14 cellular contexts compared by ENCODE assay signal in the genomic region with DNA sequence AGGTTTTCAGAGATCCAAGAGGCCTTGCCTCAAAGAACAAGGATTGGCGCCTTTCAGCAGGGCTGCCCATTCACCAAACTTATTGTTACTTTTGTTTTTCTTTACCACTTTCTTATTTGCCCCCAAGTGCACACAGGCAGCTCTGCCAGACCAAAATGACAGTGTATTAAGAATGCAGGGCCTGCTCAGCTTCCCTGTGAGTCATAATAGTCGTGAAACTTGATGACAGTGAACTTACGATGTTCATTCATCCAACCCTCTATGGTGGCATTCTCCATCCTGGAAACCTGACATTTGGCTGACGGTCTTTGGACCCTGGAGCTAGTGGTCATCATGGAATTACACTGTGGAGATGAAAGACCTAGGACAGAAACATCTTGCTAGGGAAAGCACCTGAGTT. TPM values are rescaled to one million over a fixed set of nuclear protein-coding genes. Genes with fewer than 3 reads are reported as not detected.
DNase-seq lines count a peak whose midpoint lies in the region; ATAC-seq and TF ChIP-seq lines count a peak whose summit lies in the region.
"Had no signal": no experiment of that assay in that cellular context is flagged by ENCODE, and none has a peak within 500 bp of the region (broad histone marks: within the 10 kb centered on the region; RNA-seq: fewer than 3 reads in every experiment).

No MANE protein-coding gene starts in this region.

- peaks cover 0 to 13% of the 10 kb centered on the region in 2 donors for H3K36me3 ChIP-seq in ascending aorta
- H3K36me3 ChIP-seq: adrenal gland, vagina had no signal

- peaks cover 4% of the 10 kb centered on the region for H3K27me3 Mint-ChIP-seq in activated T-helper 1 cell treated with anti-CD3 and anti-CD28 coated beads, Interleukin-12 subunit alpha, Interleukin-12 subunit beta, Interleukin-2, Interleukin-4 antibody, amounts not matched to agents 30 ng/mL and 10 ng/mL and 1 ng/mL, durations not matched to agents 14 hours and 24 hours and 36 hours (ENCODE audit: insufficient read depth)
- peaks cover 15% of the 10 kb centered on the region for H3K27me3 Mint-ChIP-seq in chondrocyte (ENCODE audit: low read depth)
- peaks cover 21% of the 10 kb centered on the region for H3K27me3 Mint-ChIP-seq in activated T-cell treated with anti-CD3 and anti-CD28 coated beads, Interleukin-2, amount 50 U/mL, for 4 hours (ENCODE audit: low read depth)

- TF ChIP-seq CTCF in chondrocyte (IDR thresholded peaks at IDR 0.05) (no peak), ascending aorta (IDR thresholded peaks at IDR 0.05) (no peak), RWPE1 (conservative IDR thresholded peaks at IDR 0.05; ENCODE audit: low read depth) (no peak)

- H3K9me3 Mint-ChIP-seq in activated T-helper 1 cell treated with anti-CD3 and anti-CD28 coated beads, Interleukin-12 subunit alpha, Interleukin-12 subunit beta, Interleukin-2, Interleukin-4 antibody, amounts not matched to agents 30 ng/mL and 10 ng/mL and 1 ng/mL, durations not matched to agents 14 hours and 24 hours and 36 hours: no peaks in the 10 kb centered on the region
- no peaks in the 10 kb centered on the region for H3K9me3 Mint-ChIP-seq in chondrocyte (ENCODE audit: low read depth)
- no peaks in the 10 kb centered on the region for H3K9me3 Mint-ChIP-seq in activated T-cell treated with anti-CD3 and anti-CD28 coated beads, Interleukin-2, amount 50 U/mL, for 4 hours
- H3K9me3 Mint-ChIP-seq: nephron; stimulated activated naive B cell treated with anti-CD40 and anti-IgM and Interleukin-4, amounts not matched to agents 10 μg/mL and 1 μg/mL and 100 μg/mL, for 72 hours had no signal

- no peaks in the 10 kb centered on the region for H3K27me3 ChIP-seq in ascending aorta
- H3K27me3 ChIP-seq: adrenal gland, vagina had no signal

- H3K4me3 ChIP-seq in ascending aorta: no peak overlapping the region
- H3K4me3 ChIP-seq: adrenal gland, vagina had no signal

- intact Hi-C loops in activated T-helper 1 cell treated with anti-CD3 and anti-CD28 coated beads, Interleukin-12 subunit alpha, Interleukin-12 subunit beta, Interleukin-2, Interleukin-4 antibody, amounts not matched to agents 30 ng/mL and 10 ng/mL and 1 ng/mL, durations not matched to agents 14 hours and 24 hours and 36 hours (cut with micrococcal nuclease): loop anchor here (10.0 kb wide), 2 partner anchors 222 to 1382 kb away; a partner anchor contains a TSS
- intact Hi-C loops in ascending aorta (cut with DNase I): no loop called here

- CTCF ChIA-PET in RWPE1 (lab: Yijun Ruan, JAX): no interaction called here

- H3K4me3 Mint-ChIP-seq in activated T-helper 1 cell treated with anti-CD3 and anti-CD28 coated beads, Interleukin-12 subunit alpha, Interleukin-12 subunit beta, Interleukin-2, Interleukin-4 antibody, amounts not matched to agents 30 ng/mL and 10 ng/mL and 1 ng/mL, durations not matched to agents 14 hours and 24 hours and 36 hours: peak overlapping the region; percentile 34
- H3K4me3 Mint-ChIP-seq in chondrocyte (ENCODE audit: unreplicated experiment): no peak overlapping the region
- H3K4me3 Mint-ChIP-seq in activated T-cell treated with anti-CD3 and anti-CD28 coated beads, Interleukin-2, amount 50 U/mL, for 4 hours: no peak overlapping the region
- H3K4me3 Mint-ChIP-seq: nephron; stimulated activated naive B cell treated with anti-CD40 and anti-IgM and Interleukin-4, amounts not matched to agents 10 μg/mL and 1 μg/mL and 100 μg/mL, for 72 hours had no signal

- POLR2A ChIA-PET in RWPE1 (lab: Yijun Ruan, JAX; ENCODE audit: low non-redundant PET): no interaction called here

- H3K4me1 ChIP-seq in ascending aorta: no peaks in the 10 kb centered on the region
- H3K4me1 ChIP-seq: adrenal gland, vagina had no signal

- H3K27ac Mint-ChIP-seq in activated T-helper 1 cell treated with anti-CD3 and anti-CD28 coated beads, Interleukin-12 subunit alpha, Interleukin-12 subunit beta, Interleukin-2, Interleukin-4 antibody, amounts not matched to agents 30 ng/mL and 10 ng/mL and 1 ng/mL, durations not matched to agents 14 hours and 24 hours and 36 hours: no peak overlapping the region
- no peak overlapping the region for H3K27ac Mint-ChIP-seq in chondrocyte (ENCODE audit: unreplicated experiment)
- H3K27ac Mint-ChIP-seq: nephron; stimulated activated naive B cell treated with anti-CD40 and anti-IgM and Interleukin-4, amounts not matched to agents 10 μg/mL and 1 μg/mL and 100 μg/mL, for 72 hours had no signal

- peak; percentile 33 for ATAC-seq in GM18508 (IDR thresholded peaks at IDR 0.05; ENCODE audit: insufficient read depth, unreplicated experiment)
- peak; percentile 24 for ATAC-seq in GM21619 (IDR thresholded peaks at IDR 0.05; ENCODE audit: unreplicated experiment)
- ATAC-seq in HG03342 (IDR thresholded peaks at IDR 0.05; ENCODE audit: unreplicated experiment): peak; percentile 34
- no peak for ATAC-seq in activated T-cell treated with anti-CD3 and anti-CD28 coated beads, Interleukin-2, amount 50 U/mL, for 4 hours

- no peaks in the 10 kb centered on the region for H3K36me3 Mint-ChIP-seq in activated T-helper 1 cell treated with anti-CD3 and anti-CD28 coated beads, Interleukin-12 subunit alpha, Interleukin-12 subunit beta, Interleukin-2, Interleukin-4 antibody, amounts not matched to agents 30 ng/mL and 10 ng/mL and 1 ng/mL, durations not matched to agents 14 hours and 24 hours and 36 hours (ENCODE audit: low read depth)
- H3K36me3 Mint-ChIP-seq in chondrocyte (ENCODE audit: low read depth): no peaks in the 10 kb centered on the region
- no peaks in the 10 kb centered on the region for H3K36me3 Mint-ChIP-seq in activated T-cell treated with anti-CD3 and anti-CD28 coated beads, Interleukin-2, amount 50 U/mL, for 4 hours (ENCODE audit: insufficient read depth)
- H3K36me3 Mint-ChIP-seq: stimulated activated naive B cell treated with anti-CD40 and anti-IgM and Interleukin-4, amounts not matched to agents 10 μg/mL and 1 μg/mL and 100 μg/mL, for 72 hours had no signal

- no peak for DNase-seq in activated T-helper 1 cell treated with anti-CD3 and anti-CD28 coated beads, Interleukin-12 subunit alpha, Interleukin-12 subunit beta, Interleukin-2, Interleukin-4 antibody, amounts not matched to agents 30 ng/mL and 10 ng/mL and 1 ng/mL, durations not matched to agents 14 hours and 24 hours and 36 hours (ENCODE audit: low spot score)
- no peak for DNase-seq in chondrocyte (ENCODE audit: low spot score)
- no peak for DNase-seq in ascending aorta (ENCODE audit: low spot score in 2 of 2)
- no peak for DNase-seq in activated T-cell treated with anti-CD3 and anti-CD28 coated beads, Interleukin-2, amount 50 U/mL, for 4 hours
- no peak for DNase-seq in RWPE1 (ENCODE audit: low spot score)
- DNase-seq: hippocampal formation; stimulated activated CD4-positive, alpha-beta T cell treated with anti-CD3 and anti-CD28 coated beads, Interleukin-4, amount 100 ng/mL, for 4 hours; stimulated activated naive B cell treated with anti-CD40 and anti-IgM and Interleukin-4, amounts not matched to agents 10 μg/mL and 1 μg/mL and 100 μg/mL, for 72 hours had no signal

- H3K4me1 Mint-ChIP-seq in activated T-helper 1 cell treated with anti-CD3 and anti-CD28 coated beads, Interleukin-12 subunit alpha, Interleukin-12 subunit beta, Interleukin-2, Interleukin-4 antibody, amounts not matched to agents 30 ng/mL and 10 ng/mL and 1 ng/mL, durations not matched to agents 14 hours and 24 hours and 36 hours (ENCODE audit: low read depth): peaks cover 35% of the 10 kb centered on the region
- no peaks in the 10 kb centered on the region for H3K4me1 Mint-ChIP-seq in chondrocyte (ENCODE audit: low read depth)
- H3K4me1 Mint-ChIP-seq in activated T-cell treated with anti-CD3 and anti-CD28 coated beads, Interleukin-2, amount 50 U/mL, for 4 hours (ENCODE audit: low read depth): no peaks in the 10 kb centered on the region

- no peaks in the 10 kb centered on the region for H3K9me3 ChIP-seq in ascending aorta
- H3K9me3 ChIP-seq: adrenal gland, vagina had no signal

- H3K27ac ChIP-seq in ascending aorta (no peak overlapping the region), RWPE1 (no peak overlapping the region)
- H3K27ac ChIP-seq: adrenal gland, vagina had no signal

RNA-seq across cellular contexts. Expression of a gene that starts 44.3 kb away (rescaled TPM):
- total RNA-seq in activated T-helper 1 cell treated with anti-CD3 and anti-CD28 coated beads, Interleukin-12 subunit alpha, Interleukin-12 subunit beta, Interleukin-2, Interleukin-4 antibody, amounts not matched to agents 30 ng/mL and 10 ng/mL and 1 ng/mL, durations not matched to agents 14 hours and 24 hours and 36 hours: 0.73 and 0.91 TPM in 2 replicates
- 0.17 to 0.36 TPM (median 0.31 TPM) in 3 replicates for total RNA-seq in chondrocyte
- total RNA-seq in ascending aorta: 0.85 TPM
- total RNA-seq in activated T-cell treated with anti-CD3 and anti-CD28 coated beads, Interleukin-2, amount 50 U/mL, for 4 hours: not detected

Comparison
In these comparisons a context has a peak if more than half of its experiments do, and no peak if none do; other contexts are left out.
1. ATAC-seq: peak in GM18508 (single experiment), GM21619 (single experiment) and HG03342 (single experiment); none in activated T-cell treated with anti-CD3 and anti-CD28 coated beads, Interleukin-2, amount 50 U/mL, for 4 hours (0 of 2).